22 cellular contexts compared by ENCODE assay signal in the genomic region with DNA sequence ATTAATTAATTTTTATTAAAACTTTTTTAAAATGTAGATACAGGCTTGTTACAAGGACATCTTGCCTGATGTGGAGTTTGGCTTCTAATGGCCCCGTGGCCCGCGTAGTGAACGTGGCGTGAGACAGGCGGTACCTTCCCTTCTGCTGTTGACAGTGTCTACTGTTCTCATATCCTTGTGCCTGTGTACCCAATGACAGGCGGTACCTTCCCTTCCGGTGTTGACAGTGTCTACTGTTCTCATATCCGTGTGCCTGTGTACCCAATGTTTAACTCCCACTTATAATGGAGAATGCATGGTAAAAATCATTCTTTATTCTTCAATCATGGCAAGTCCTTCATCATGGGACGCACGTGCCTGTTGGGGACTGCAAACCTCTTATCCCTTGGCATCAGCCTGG.
A peak's percentile ranks its signal among the peaks of the same experiment; 100 is the strongest.
DNase-seq lines count a peak whose midpoint lies in the region; ATAC-seq lines count a peak whose summit lies in the region.
"Had no signal": no experiment of that assay in that cellular context is flagged by ENCODE, and none has a peak within 500 bp of the region (broad histone marks: within the 10 kb centered on the region; RNA-seq: fewer than 3 reads in every experiment).

No MANE protein-coding gene starts in this region.

- H3K27ac ChIP-seq in layer of hippocampus (ENCODE audit: low read depth, low read length) = peak overlapping the region; percentile 55
- H3K27ac ChIP-seq: C4-2B, GM23248, SJSA1 had no signal

- H3K27me3 ChIP-seq in layer of hippocampus (ENCODE audit: control insufficient read depth, insufficient read depth, low read length) = no peaks in the 10 kb centered on the region
- H3K27me3 ChIP-seq: SJSA1 had no signal

- DNase-seq in Ammon's horn (ENCODE audit: low spot score) (peak; percentile 38), NCI-H69 (lab: John Stamatoyannopoulos, UW) (peak; percentile 13), pons (ENCODE audit: low spot score) (peak; percentile 44), NCI-H2171 (lab: John Stamatoyannopoulos, UW) (no peak)
- DNase-seq: AML-193; Calu3; CD8-positive, alpha-beta memory T cell; DMS153; GM23248; H9; HFFc6; Kasumi-1; NCI-H1694 treated with DMSO at 0.1 percent for 48 hours; NCI-H2081 treated with DMSO at 0.1 percent for 48 hours; NCI-H510A treated with DMSO at 0.1 percent for 48 hours had no signal

- ATAC-seq in HG03521 (IDR thresholded peaks at IDR 0.05; ENCODE audit: unreplicated experiment) (no peak), GM19351 (IDR thresholded peaks at IDR 0.05; ENCODE audit: unreplicated experiment) (no peak), HG02678 (IDR thresholded peaks at IDR 0.05; ENCODE audit: unreplicated experiment) (no peak)
- ATAC-seq: Right ventricle myocardium inferior had no signal
